Comparison of ENCODE assay signal across 23 cellular contexts in genomic region chr15:85860394-85861161, GRCh38.
"Had no signal": no experiment of that assay in that cellular context is flagged by ENCODE, and none has a peak within 500 bp of the region (broad histone marks: within the 10 kb centered on the region; RNA-seq: fewer than 3 reads in every experiment).

No MANE protein-coding gene starts in this region.

- H3K4me3 ChIP-seq: SJSA1, SK-N-MC had no signal

- H3K9me3 ChIP-seq: SJSA1 had no signal

- H3K36me3 ChIP-seq: SJSA1 had no signal

- DNase-seq: KBM-7, NCI-H1092, NCI-H1105 treated with DMSO at 0.1 percent for 48 hours, NCI-H1417 treated with DMSO at 0.1 percent for 48 hours, NCI-H146, NCI-H1694 treated with DMSO at 0.1 percent for 48 hours, NCI-H1930, NCI-H2081, NCI-H2107, NCI-H226, NCI-H446, NCI-H510A, NCI-H524 treated with DMSO at 0.1 percent for 48 hours, NCI-H69, NCI-H774, Right ventricle myocardium superior, RPMI8226, SIG-M5 had no signal

- H3K27ac ChIP-seq: HL-60, SJSA1, SK-N-MC had no signal

- FAIRE-seq: HTR-8/SVneo, RCC 7860 had no signal
